In the genomic region with DNA sequence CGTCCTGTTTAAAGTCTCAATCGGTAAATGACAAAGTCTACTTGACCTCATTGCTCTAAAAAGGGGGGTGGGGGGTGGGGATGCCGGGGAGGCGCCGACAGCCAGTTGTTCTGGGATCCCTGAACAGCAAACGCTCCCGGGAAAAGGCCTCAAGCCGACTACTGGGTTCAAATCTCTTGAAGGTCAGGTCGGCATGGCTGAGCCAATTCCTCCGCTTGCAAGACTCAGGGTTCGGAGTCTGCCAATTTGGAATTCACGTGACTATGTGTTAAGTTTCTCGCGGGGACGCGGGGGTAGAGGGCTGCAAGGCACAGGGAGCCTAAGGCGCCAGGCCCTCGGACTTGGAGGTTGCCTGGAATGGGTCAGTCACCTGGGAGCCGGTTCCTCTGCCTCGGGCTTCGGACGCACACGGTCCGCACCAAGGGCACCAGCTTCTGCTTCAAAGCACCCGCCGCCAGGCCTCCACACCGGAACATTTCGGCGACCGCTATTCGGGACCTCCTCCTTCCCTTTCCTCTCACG, we compare ENCODE assay signal across 8 cellular contexts. TPM values are rescaled to one million over a fixed set of nuclear protein-coding genes. Genes with fewer than 3 reads are reported as not detected.
DNase-seq lines count a peak whose midpoint lies in the region; ATAC-seq and TF ChIP-seq lines count a peak whose summit lies in the region.

No MANE protein-coding gene starts in this region.

- no peaks in the 10 kb centered on the region for H3K27me3 ChIP-seq in Panc1 (ENCODE audit: control insufficient read depth, insufficient read depth, low read length)
- H3K27me3 ChIP-seq in neuron (ENCODE audit: insufficient read depth, low read length) = no peaks in the 10 kb centered on the region

- BruUV-seq in Panc1 (replicated peaks; lab: Mats Ljungman, UMichigan) = TSS peak; percentile 78

- no peak for TF ChIP-seq CTCF in Panc1 (IDR thresholded peaks at IDR 0.05)

- H3K36me3 ChIP-seq in Panc1 (ENCODE audit: control insufficient read depth, insufficient read depth, low read length) (no peaks in the 10 kb centered on the region), neuron (ENCODE audit: insufficient read depth, low read length) (peaks cover 3% of the 10 kb centered on the region)

- H3K4me1 ChIP-seq in Panc1 (ENCODE audit: control insufficient read depth, insufficient read depth, low read length) (peaks cover 26% of the 10 kb centered on the region), neuron (ENCODE audit: insufficient read depth, low read length) (peaks cover 3% of the 10 kb centered on the region)

- TF ChIP-seq POLR2A in erythroblast (IDR thresholded peaks at IDR 0.05; ENCODE audit: low read length) = no peak

- intact Hi-C loops in Panc1 (cut with micrococcal nuclease; ENCODE audit: unreplicated experiment) = no loop called here

- DNase-seq in NCI-H2171 treated with DMSO at 0.1 percent for 48 hours (lab: John Stamatoyannopoulos, UW) = peak; percentile 39
- DNase-seq in NCI-H2171 (lab: John Stamatoyannopoulos, UW) = no peak
- no peak for DNase-seq in Panc1 (ENCODE audit: low read depth, low spot score)
- peak; percentile 74 to 81 for DNase-seq in erythroblast (lab: John Stamatoyannopoulos, UW)
- no peak for DNase-seq in stimulated activated naive CD4-positive, alpha-beta T cell (lab: John Stamatoyannopoulos, UW)
- no peak for DNase-seq in NK-92 (lab: John Stamatoyannopoulos, UW; ENCODE audit: unreplicated experiment)

- in situ Hi-C loops in Panc1 (cut with HindIII; ENCODE audit: low pct_unique_long_range_greater_than_20kb, low sequenced_read_pairs) = no loop called here

- CTCF ChIA-PET in Panc1 (lab: Charles Lee) = no interaction called here

- POLR2A ChIA-PET in Panc1 (lab: Charles Lee) = interaction anchor here (0.6 kb wide), 1 partner anchor 738 kb away, joined by 3 read pairs; a partner anchor contains a TSS

- ATAC-seq in Panc1 (peak; percentile 74), HG03097 (IDR thresholded peaks at IDR 0.05; ENCODE audit: low FRiP score, unreplicated experiment) (no peak)

- peak overlapping the region; percentile 92 for H3K27ac ChIP-seq in Panc1 (ENCODE audit: low read length)

- H3K4me3 ChIP-seq in Panc1 (ENCODE audit: low read depth in 2 of 2, low read length in 2 of 2) (peak overlapping the region; percentile 94), neuron (ENCODE audit: low read length) (peak overlapping the region; percentile 69)

- H3K9me3 ChIP-seq in Panc1 (ENCODE audit: control insufficient read depth, insufficient read depth, low read depth, low read length) (no peaks in the 10 kb centered on the region), neuron (ENCODE audit: low read length) (no peaks in the 10 kb centered on the region)

- H2AFZ ChIP-seq in neuron (ENCODE audit: low read depth, low read length) = no peak overlapping the region

RNA-seq across cellular contexts. Expression of a gene that starts 0.4 kb away (rescaled TPM):
- 96.6 TPM for total RNA-seq in Panc1 (2021; ENCODE audit: unreplicated experiment)
- 95.4 TPM for polyA plus RNA-seq in Panc1 (2012; ENCODE audit: insufficient read length)

RNA-seq across cellular contexts. Expression of a gene that starts 6.5 kb away (rescaled TPM):
- 2.2 TPM for total RNA-seq in Panc1 (2021; ENCODE audit: unreplicated experiment)
- 7.2 TPM for polyA plus RNA-seq in Panc1 (2012; ENCODE audit: insufficient read length)

RNA-seq across cellular contexts. Expression of a gene that starts 54.9 kb away (rescaled TPM):
- 48.0 TPM for total RNA-seq in Panc1 (2021; ENCODE audit: unreplicated experiment)
- polyA plus RNA-seq in Panc1 (2012; ENCODE audit: insufficient read length) = 28.7 TPM

Comparison
In these comparisons a context has a peak if more than half of its experiments do, and no peak if none do; other contexts are left out.
1. DNase-seq: peak in NCI-H2171 treated with DMSO at 0.1 percent for 48 hours (single experiment) and erythroblast (2 of 2); none in NCI-H2171 (single experiment), Panc1 (single experiment), stimulated activated naive CD4-positive, alpha-beta T cell (0 of 6) and NK-92 (single experiment).